Comparison of ENCODE assay signal across 8 cellular contexts in the genomic region with DNA sequence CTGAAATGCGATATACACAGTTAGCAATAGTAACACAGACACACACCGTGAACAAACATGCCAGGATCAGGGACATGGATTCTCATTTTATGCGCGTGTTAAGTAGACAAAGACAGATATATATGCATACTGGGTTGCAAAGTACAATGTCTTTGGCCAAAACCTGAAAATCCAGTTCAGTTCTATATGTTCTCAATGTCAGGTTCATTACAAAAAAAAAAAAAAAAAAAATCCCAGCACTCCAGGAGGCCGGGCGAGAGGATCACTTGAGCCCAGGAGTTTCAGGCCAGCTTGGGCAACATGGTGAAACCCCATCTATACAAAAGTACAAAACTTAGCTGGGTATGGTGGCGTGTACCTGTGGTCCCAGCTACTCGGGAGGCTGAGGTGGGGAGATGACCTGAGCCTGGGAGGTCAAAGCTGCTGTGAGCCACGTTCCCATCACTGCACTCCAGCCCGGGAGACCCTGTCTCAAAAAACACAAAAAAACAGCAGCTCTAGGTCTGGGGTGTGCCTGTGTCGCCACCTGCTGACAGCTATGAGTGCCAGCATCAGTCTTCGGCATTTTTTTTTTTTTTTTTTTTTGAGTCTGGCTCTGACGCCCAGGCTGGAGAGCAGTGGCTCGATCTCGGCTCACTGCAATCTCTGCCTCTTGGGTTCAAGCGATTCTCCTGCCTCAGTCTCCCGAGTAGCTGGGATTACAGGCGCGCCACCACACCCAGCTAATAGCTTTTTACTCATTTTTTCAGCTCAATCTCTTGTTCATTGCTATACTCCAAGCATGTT. TPM values are rescaled to one million over a fixed set of nuclear protein-coding genes. Genes with fewer than 3 reads are reported as not detected.
DNase-seq lines count a peak whose midpoint lies in the region; ATAC-seq and TF ChIP-seq lines count a peak whose summit lies in the region.

No MANE protein-coding gene starts in this region.

- peak; percentile 67 for DNase-seq in DMS53 treated with DMSO at 0.1 percent for 48 hours (lab: John Stamatoyannopoulos, UW; ENCODE audit: unreplicated experiment)
- DNase-seq in LNCaP clone FGC (ENCODE audit: low read depth), result peak; percentile 41
- peak; percentile 25 for DNase-seq in SHP77 treated with DMSO at 0.1 percent for 48 hours (lab: John Stamatoyannopoulos, UW)
- peak in 5 of 7 donors; percentile 49 to 73 (median 55) for DNase-seq in adrenal gland
- peak; percentile 47 to 84 (median 76) for DNase-seq in right cardiac atrium
- no peak for DNase-seq in gastrocnemius medialis

- ATAC-seq in right cardiac atrium, result peak; percentile 52 to 55
- ATAC-seq in gastrocnemius medialis, result peak in 1 of 2 donors; percentile 67
- no peak for ATAC-seq in HG03469 (IDR thresholded peaks at IDR 0.05; ENCODE audit: unreplicated experiment)
- ATAC-seq in HG03139 (IDR thresholded peaks at IDR 0.05; ENCODE audit: unreplicated experiment), result no peak

- TF ChIP-seq CTCF in LNCaP clone FGC (IDR thresholded peaks at IDR 0.05; ENCODE audit: control insufficient read depth, extremely low read depth, insufficient read depth) (peak; percentile 65), adrenal gland (IDR thresholded peaks at IDR 0.05) (peak; percentile 65 to 92 (median 80)), gastrocnemius medialis (IDR thresholded peaks at IDR 0.05 in 4 of 5, conservative IDR thresholded peaks at IDR 0.05 in 1 of 5) (peak; percentile 65 to 80 (median 78))

- WGBS in adrenal gland, 4 donors, result 37 to 39% (median 39%) methylated on average over 19 of the region's 19 CpGs
- WGBS in right cardiac atrium, result 35% methylated on average over 19 of the region's 19 CpGs

- H3K27ac ChIP-seq in adrenal gland (peak overlapping the region in 1 of 5 donors; percentile 60), right cardiac atrium (ENCODE audit: low read length) (peak overlapping the region; percentile 13), gastrocnemius medialis (peak overlapping the region in 1 of 4 donors; percentile 20)

- in situ Hi-C loops in gastrocnemius medialis (cut with MboI; ENCODE audit: low sequenced_read_pairs in 4 of 4), result loop anchor here in 3 of 4 donors (5.0 kb wide), 1 partner anchor 88 kb away; no protein-coding TSS in a partner anchor

- intact Hi-C loops in adrenal gland (cut with DNase I) (loop anchor here in 1 of 2 donors (5.0 kb wide), 1 partner anchor 83 kb away; no protein-coding TSS in a partner anchor), right cardiac atrium (cut with DNase I) (loop anchor here in 3 of 4 donors (2.0 to 10.0 kb wide), 2 partner anchors 84 to 226 kb away; no protein-coding TSS in a partner anchor), gastrocnemius medialis (cut with DNase I; ENCODE audit: low total_unique reads) (loop anchor here (1.0 kb wide), 1 partner anchor 83 kb away; no protein-coding TSS in a partner anchor)

- no peaks in the 10 kb centered on the region for H3K9me3 ChIP-seq in adrenal gland (replicated peaks in 1 of 3)
- no peaks in the 10 kb centered on the region for H3K9me3 ChIP-seq in right cardiac atrium (ENCODE audit: control insufficient read depth, low read length)
- H3K9me3 ChIP-seq in gastrocnemius medialis, result no peaks in the 10 kb centered on the region

- TF ChIP-seq POLR2A in adrenal gland (IDR thresholded peaks at IDR 0.05) (no peak), gastrocnemius medialis (IDR thresholded peaks at IDR 0.05) (no peak)

- peaks cover 0 to 17% of the 10 kb centered on the region in 2 donors for H3K4me1 ChIP-seq in adrenal gland (replicated peaks in 1 of 2)
- peaks cover 2% of the 10 kb centered on the region for H3K4me1 ChIP-seq in right cardiac atrium (ENCODE audit: control insufficient read depth, insufficient read depth, low read length)
- peaks cover 0 to 3% of the 10 kb centered on the region in 2 donors for H3K4me1 ChIP-seq in gastrocnemius medialis

- H3K4me3 ChIP-seq in LNCaP clone FGC (ENCODE audit: low read depth, low read length), result no peak overlapping the region
- no peak overlapping the region for H3K4me3 ChIP-seq in adrenal gland
- H3K4me3 ChIP-seq in right cardiac atrium (ENCODE audit: low read length), result no peak overlapping the region
- no peak overlapping the region for H3K4me3 ChIP-seq in gastrocnemius medialis

- H3K36me3 ChIP-seq in adrenal gland (replicated peaks in 1 of 2), result peaks cover 0 to 55% of the 10 kb centered on the region in 2 donors
- H3K36me3 ChIP-seq in gastrocnemius medialis, result peaks cover 0 to 37% of the 10 kb centered on the region in 2 donors

- H3K27me3 ChIP-seq in adrenal gland (no peaks in the 10 kb centered on the region), right cardiac atrium (ENCODE audit: control insufficient read depth, insufficient read depth) (no peaks in the 10 kb centered on the region), gastrocnemius medialis (no peaks in the 10 kb centered on the region)

RNA-seq across cellular contexts. Expression of a gene that starts 10.3 kb away (rescaled TPM):
- total RNA-seq in adrenal gland (100 to 1,000 TPM; 123 to 205 (median 179) TPM), right cardiac atrium (100 to 1,000 TPM in 1 of 4 donors, 10 to 100 TPM in 3; 83.0 to 102 (median 93.9) TPM), gastrocnemius medialis (10 to 100 TPM; 42.7 to 94.1 (median 64.9) TPM)
- polyA plus RNA-seq in adrenal gland (100 to 1,000 TPM in 1 of 3 donors, 10 to 100 TPM in 2; 91.1 to 149 (median 99.3) TPM), right cardiac atrium (90.5 TPM)

RNA-seq across cellular contexts. Expression of a gene that starts 20.4 kb away (rescaled TPM):
- total RNA-seq in adrenal gland (10 to 100 TPM; 29.7 to 48.3 (median 41.0) TPM), right cardiac atrium (10 to 100 TPM; 71.5 to 85.6 (median 77.1) TPM), gastrocnemius medialis (10 to 100 TPM; 16.1 to 43.6 (median 32.7) TPM)
- polyA plus RNA-seq in adrenal gland (10 to 100 TPM in 2 of 3 donors, 1 to 10 TPM in 1; 7.0 to 24.1 (median 22.3) TPM), right cardiac atrium (46.6 TPM)

RNA-seq across cellular contexts. Expression of a gene that starts 52.0 kb away (rescaled TPM):
- total RNA-seq in adrenal gland (10 to 100 TPM; 16.6 to 56.9 (median 34.2) TPM), right cardiac atrium (10 to 100 TPM; 16.9 to 45.6 (median 24.7) TPM), gastrocnemius medialis (10 to 100 TPM in 3 of 4 donors, 1 to 10 TPM in 1; 7.6 to 18.5 (median 10.7) TPM)
- polyA plus RNA-seq in adrenal gland (10 to 100 TPM; 13.3 to 32.3 (median 14.7) TPM), right cardiac atrium (15.9 TPM)

Comparison
In these comparisons a context has a peak if more than half of its experiments do, and no peak if none do; other contexts are left out.
1. DNase-seq: peak in DMS53 treated with DMSO at 0.1 percent for 48 hours (single experiment), LNCaP clone FGC (single experiment), SHP77 treated with DMSO at 0.1 percent for 48 hours (single experiment), adrenal gland (5 of 7) and right cardiac atrium (3 of 3); none in gastrocnemius medialis (0 of 2).
2. ATAC-seq: peak in right cardiac atrium (2 of 2); none in HG03469 (single experiment) and HG03139 (single experiment).
3. Peak in every context shown above with its lines, with median percentiles within 50 percentile points of each other: CTCF ChIP-seq.